ENCODE assay signal across 8 cellular contexts in genomic region chr6:29967379-29968010, GRCh38. TPM values are rescaled to one million over a fixed set of nuclear protein-coding genes. Genes with fewer than 3 reads are reported as not detected.
DNase-seq lines count a peak whose midpoint lies in the region; ATAC-seq and TF ChIP-seq lines count a peak whose summit lies in the region.

No MANE protein-coding gene starts in this region.

- no peak overlapping the region for H3K27ac Mint-ChIP-seq in activated T-helper 17 cell treated with anti-CD3 and anti-CD28 coated beads, Interleukin-2, amount 50 U/mL, for 72 hours
- peak overlapping the region in 2 of 9 donors; percentile 32 to 47 for H3K27ac Mint-ChIP-seq in naive thymus-derived CD4-positive, alpha-beta T cell

- H3K4me3 ChIP-seq in mucosa of descending colon: no peak overlapping the region
- H3K4me3 ChIP-seq in naive thymus-derived CD4-positive, alpha-beta T cell (ENCODE audit: low read length): no peak overlapping the region

- POLR2A ChIA-PET in naive thymus-derived CD4-positive, alpha-beta T cell (lab: Charles Lee): interaction anchor here (0.9 to 13.7 kb wide), 8 partner anchors 8 to 218 kb away, joined by 3 to 251 read pairs (median 18); partner anchors contain the start of gene HLA-A

- H3K4me1 Mint-ChIP-seq in activated T-helper 17 cell treated with anti-CD3 and anti-CD28 coated beads, Interleukin-2, amount 50 U/mL, for 72 hours: peaks cover 20% of the 10 kb centered on the region
- peaks cover 39 to 56% (median 47%) of the 10 kb centered on the region in 7 donors for H3K4me1 Mint-ChIP-seq in naive thymus-derived CD4-positive, alpha-beta T cell

- H3K4me1 ChIP-seq in mucosa of descending colon (ENCODE audit: low read depth): peaks cover 43% of the 10 kb centered on the region
- peaks cover 22 to 30% of the 10 kb centered on the region in 2 donors for H3K4me1 ChIP-seq in naive thymus-derived CD4-positive, alpha-beta T cell (ENCODE audit: control insufficient read depth in 2 of 2, insufficient read depth in 2 of 2, low read length in 2 of 2)

- CTCF ChIA-PET in naive thymus-derived CD4-positive, alpha-beta T cell (lab: Charles Lee): interaction anchor here (0.6 to 5.4 kb wide), 11 partner anchors 10 to 793 kb away, joined by 3 to 51 read pairs (median 4); no protein-coding TSS in a partner anchor

- H3K27me3 ChIP-seq in naive thymus-derived CD4-positive, alpha-beta T cell (ENCODE audit: control insufficient read depth in 2 of 2, insufficient read depth in 2 of 2, low read length in 2 of 2): no peaks in the 10 kb centered on the region

- no peak for ATAC-seq in activated T-helper 17 cell treated with anti-CD3 and anti-CD28 coated beads, Interleukin-2, amount 50 U/mL, for 72 hours (replicated peaks)
- ATAC-seq in mucosa of descending colon: peak; percentile 80
- ATAC-seq in GM19351 (IDR thresholded peaks at IDR 0.05; ENCODE audit: unreplicated experiment): no peak
- no peak for ATAC-seq in naive thymus-derived CD4-positive, alpha-beta T cell

- peak overlapping the region; percentile 95 for H3K4me3 Mint-ChIP-seq in activated T-helper 17 cell treated with anti-CD3 and anti-CD28 coated beads, Interleukin-2, amount 50 U/mL, for 72 hours
- peak overlapping the region in 1 of 10 donors; percentile 4 for H3K4me3 Mint-ChIP-seq in naive thymus-derived CD4-positive, alpha-beta T cell

- DNase-seq in DMS53 treated with DMSO at 0.1 percent for 48 hours (lab: John Stamatoyannopoulos, UW; ENCODE audit: unreplicated experiment): peak; percentile 63
- peak; percentile 53 for DNase-seq in NAMALWA (ENCODE audit: low spot score)
- peak; percentile 49 to 90 (median 65) for DNase-seq in mucosa of descending colon
- DNase-seq in substantia nigra (lab: John Stamatoyannopoulos, UW): no peak
- no peak for DNase-seq in naive thymus-derived CD4-positive, alpha-beta T cell
- no peak for DNase-seq in germinal center (ENCODE audit: low spot score)

- H3K36me3 ChIP-seq in mucosa of descending colon (ENCODE audit: low read depth): no peaks in the 10 kb centered on the region
- no peaks in the 10 kb centered on the region for H3K36me3 ChIP-seq in naive thymus-derived CD4-positive, alpha-beta T cell (ENCODE audit: control insufficient read depth in 2 of 3, insufficient read depth in 3 of 3, low read length in 3 of 3)

- no peaks in the 10 kb centered on the region for H3K9me3 Mint-ChIP-seq in activated T-helper 17 cell treated with anti-CD3 and anti-CD28 coated beads, Interleukin-2, amount 50 U/mL, for 72 hours
- H3K9me3 Mint-ChIP-seq in naive thymus-derived CD4-positive, alpha-beta T cell: no peaks in the 10 kb centered on the region

- no peak overlapping the region for H3K27ac ChIP-seq in substantia nigra (ENCODE audit: low read depth, low read length, poor library complexity, severe bottlenecking)
- no peak overlapping the region for H3K27ac ChIP-seq in naive thymus-derived CD4-positive, alpha-beta T cell (ENCODE audit: low read depth, low read length)

- intact Hi-C loops in mucosa of descending colon (cut with DNase I, micrococcal nuclease): no loop called here
- intact Hi-C loops in naive thymus-derived CD4-positive, alpha-beta T cell (cut with micrococcal nuclease): loop anchor here (1.0 to 5.0 kb wide), 7 partner anchors 41 to 315 kb away; no protein-coding TSS in a partner anchor

- peaks cover 6% of the 10 kb centered on the region for H3K36me3 Mint-ChIP-seq in activated T-helper 17 cell treated with anti-CD3 and anti-CD28 coated beads, Interleukin-2, amount 50 U/mL, for 72 hours (ENCODE audit: low read depth)
- H3K36me3 Mint-ChIP-seq in naive thymus-derived CD4-positive, alpha-beta T cell: peaks cover 0 to 11% (median 0%) of the 10 kb centered on the region in 5 donors

- no peak for TF ChIP-seq CTCF in mucosa of descending colon (IDR thresholded peaks at IDR 0.05)

- H3K27me3 Mint-ChIP-seq in activated T-helper 17 cell treated with anti-CD3 and anti-CD28 coated beads, Interleukin-2, amount 50 U/mL, for 72 hours: no peaks in the 10 kb centered on the region
- H3K27me3 Mint-ChIP-seq in naive thymus-derived CD4-positive, alpha-beta T cell: peaks cover 0 to 6% (median 2%) of the 10 kb centered on the region in 5 donors

- no peaks in the 10 kb centered on the region for H3K9me3 ChIP-seq in mucosa of descending colon
- H3K9me3 ChIP-seq in naive thymus-derived CD4-positive, alpha-beta T cell (ENCODE audit: control insufficient read depth in 2 of 3, low read length in 3 of 3): no peaks in the 10 kb centered on the region

RNA-seq across cellular contexts. Expression of gene HLA-A, which starts 25.2 kb away (rescaled TPM):
- total RNA-seq in activated T-helper 17 cell treated with anti-CD3 and anti-CD28 coated beads, Interleukin-2, amount 50 U/mL, for 72 hours: 1,000 to 10,000 TPM; 1,094 to 1,926 TPM
- total RNA-seq in mucosa of descending colon: 1,000 to 10,000 TPM in 2 of 3 donors, 100 to 1,000 TPM in 1; 833 to 1,988 (median 1,901) TPM
- total RNA-seq in naive thymus-derived CD4-positive, alpha-beta T cell: 1,000 to 10,000 TPM; 1,540 to 2,258 (median 1,836) TPM
- 1,000 to 10,000 TPM; 2,350 to 3,318 TPM for polyA plus RNA-seq in naive thymus-derived CD4-positive, alpha-beta T cell

Comparison
In these comparisons a context has a peak if more than half of its experiments do, and no peak if none do; other contexts are left out.
1. DNase-seq: peak in DMS53 treated with DMSO at 0.1 percent for 48 hours (single experiment), NAMALWA (single experiment) and mucosa of descending colon (3 of 3); none in substantia nigra (0 of 49), naive thymus-derived CD4-positive, alpha-beta T cell (0 of 9) and germinal center (single experiment).
2. intact Hi-C loops: an anchor here in naive thymus-derived CD4-positive, alpha-beta T cell (1.0 to 5.0 kb wide); none called in mucosa of descending colon.